ENCODE assay signal across 24 cellular contexts in the genomic region with DNA sequence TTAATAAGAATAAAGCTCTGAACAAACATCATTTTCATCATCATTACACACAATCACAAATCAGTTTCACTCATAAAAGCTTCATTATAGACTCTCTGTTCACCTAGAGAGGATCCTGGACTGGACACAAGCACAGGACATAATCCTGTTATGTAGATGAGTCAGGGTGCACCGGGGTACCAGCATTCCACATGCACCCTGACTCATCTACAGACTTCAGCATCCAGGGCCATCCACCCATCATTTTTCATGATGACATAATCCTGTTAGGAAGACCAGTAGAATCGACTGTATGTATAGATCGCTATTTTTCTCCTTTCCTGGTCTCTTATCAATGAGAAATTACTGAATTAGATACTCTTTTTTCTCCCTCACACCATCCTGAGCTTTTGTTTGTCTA.
DNase-seq lines count a peak whose midpoint lies in the region; ATAC-seq and TF ChIP-seq lines count a peak whose summit lies in the region.
"Had no signal": no experiment of that assay in that cellular context is flagged by ENCODE, and none has a peak within 500 bp of the region (broad histone marks: within the 10 kb centered on the region; RNA-seq: fewer than 3 reads in every experiment).

No MANE protein-coding gene starts in this region.

- TF ChIP-seq CTCF in PC-3 (conservative IDR thresholded peaks at IDR 0.05; ENCODE audit: low read depth, low read length) (no peak), mammary epithelial cell (conservative IDR thresholded peaks at IDR 0.05 in 1 of 2, IDR thresholded peaks at IDR 0.05 in 1 of 2; ENCODE audit: extremely low read depth in 1 of 2, insufficient read depth in 1 of 2, low read depth in 1 of 2, low read length in 2 of 2) (no peak), suprapubic skin (IDR thresholded peaks at IDR 0.05) (no peak)

- BruUV-seq in PC-3 (replicated peaks; lab: Mats Ljungman, UMichigan) (no TSS peak), mammary epithelial cell (replicated peaks; lab: Mats Ljungman, UMichigan) (no TSS peak)

- POLR2A ChIA-PET in PC-3 (lab: Charles Lee; ENCODE audit: unreplicated experiment), result no interaction called here

- no peak for TF ChIP-seq POLR2A in suprapubic skin (IDR thresholded peaks at IDR 0.05)

- no peaks in the 10 kb centered on the region for H3K36me3 ChIP-seq in PC-3 (ENCODE audit: low read depth, low read length)
- no peaks in the 10 kb centered on the region for H3K36me3 ChIP-seq in mammary epithelial cell (ENCODE audit: insufficient read depth, low read length)
- H3K36me3 ChIP-seq in suprapubic skin, result no peaks in the 10 kb centered on the region
- H3K36me3 ChIP-seq: BLaER1, HAP-1, heart right ventricle, ovary had no signal

- no peak for ATAC-seq in PC-3
- ATAC-seq: esophagus mucosa; heart right ventricle; naive thymus-derived CD8-positive, alpha-beta T cell; sciatic nerve had no signal

- dilution Hi-C loops in mammary epithelial cell (cut with HindIII; ENCODE audit: low sequenced_read_pairs), result no loop called here

- DNase-seq in GM03348 (ENCODE audit: low spot score), result peak; percentile 26
- peak; percentile 40 for DNase-seq in PC-3
- DNase-seq in mammary epithelial cell, result peak; percentile 75
- DNase-seq in kidney glomerular epithelial cell (lab: John Stamatoyannopoulos, UW), result peak; percentile 38
- no peak for DNase-seq in NCI-H69 (lab: John Stamatoyannopoulos, UW)
- no peak for DNase-seq in stimulated activated CD4-positive, alpha-beta T cell treated with anti-CD3 and anti-CD28 coated beads, Interleukin-4, amount 100 ng/mL, for 24 hours
- no peak for DNase-seq in suprapubic skin (ENCODE audit: low spot score in 2 of 2)
- DNase-seq in medulla oblongata (ENCODE audit: extremely low spot score), result no peak
- DNase-seq: activated CD4-positive, alpha-beta T cell treated with anti-CD3 and anti-CD28 coated beads, Interleukin-2, amount 50 U/mL, for 1 hour; activated gamma-delta T cell; amniotic stem cell; GF-D8; heart right ventricle; naive thymus-derived CD8-positive, alpha-beta T cell; NCI-H187; NCI-H2227 treated with DMSO at 0.1 percent for 48 hours; ovary; stimulated activated CD4-positive, alpha-beta T cell treated with anti-CD3 and anti-CD28 coated beads, Interleukin-1b, Interleukin-23, amount 100 ng/mL, for 48 hours; T-helper 1 cell had no signal

- TF ChIP-seq EP300 in suprapubic skin (IDR thresholded peaks at IDR 0.05), result no peak

- intact Hi-C loops in PC-3 (cut with micrococcal nuclease), result no loop called here
- intact Hi-C loops in mammary epithelial cell (cut with micrococcal nuclease), result no loop called here

- no peaks in the 10 kb centered on the region for H3K9me2 ChIP-seq in PC-3 (replicated peaks; ENCODE audit: low read length)

- no peaks in the 10 kb centered on the region for H4K20me1 ChIP-seq in PC-3 (ENCODE audit: low read length)
- H4K20me1 ChIP-seq in mammary epithelial cell (ENCODE audit: insufficient read depth, low read length), result no peaks in the 10 kb centered on the region
- H4K20me1 ChIP-seq: BLaER1 had no signal

- H3K4me3 ChIP-seq in PC-3 (ENCODE audit: low read length) (no peak overlapping the region), mammary epithelial cell (replicated peaks in 1 of 3; ENCODE audit: insufficient read depth in 1 of 3, low read depth in 2 of 3, low read length in 3 of 3) (no peak overlapping the region), suprapubic skin (no peak overlapping the region)
- H3K4me3 ChIP-seq: BLaER1, HAP-1, heart right ventricle, ovary had no signal

- no peaks in the 10 kb centered on the region for H3F3A ChIP-seq in PC-3 (ENCODE audit: low read length, unreplicated experiment)

- H3K4me1 ChIP-seq in PC-3 (ENCODE audit: insufficient read depth, low read length) (no peaks in the 10 kb centered on the region), mammary epithelial cell (ENCODE audit: insufficient read depth, low read length) (peaks cover 12% of the 10 kb centered on the region), suprapubic skin (no peaks in the 10 kb centered on the region)
- H3K4me1 ChIP-seq: BLaER1, heart right ventricle had no signal

- CTCF ChIA-PET in PC-3 (lab: Charles Lee) (no interaction called here), mammary epithelial cell (lab: Charles Lee; ENCODE audit: low non-redundant PET) (no interaction called here)

- H3K27ac ChIP-seq in PC-3 (ENCODE audit: low read length) (no peak overlapping the region), mammary epithelial cell (ENCODE audit: insufficient read depth, low read depth, low read length) (no peak overlapping the region), suprapubic skin (no peak overlapping the region)
- H3K27ac ChIP-seq: BLaER1, heart right ventricle, ovary, VCaP had no signal

- H3K4me2 ChIP-seq in PC-3 (ENCODE audit: low read length) (no peak overlapping the region), mammary epithelial cell (ENCODE audit: insufficient read depth, low read depth, low read length) (no peak overlapping the region)
- H3K4me2 ChIP-seq: BLaER1 had no signal

- H3K27me3 ChIP-seq in PC-3 (ENCODE audit: low read length) (no peaks in the 10 kb centered on the region), mammary epithelial cell (ENCODE audit: insufficient read depth, low read length) (no peaks in the 10 kb centered on the region), suprapubic skin (no peaks in the 10 kb centered on the region)
- H3K27me3 ChIP-seq: BLaER1, heart right ventricle, ovary had no signal

- no peaks in the 10 kb centered on the region for H3K9me3 ChIP-seq in PC-3 (ENCODE audit: low read length)
- no peaks in the 10 kb centered on the region for H3K9me3 ChIP-seq in mammary epithelial cell (replicated peaks; ENCODE audit: insufficient read depth, low read length)
- H3K9me3 ChIP-seq in suprapubic skin, result no peaks in the 10 kb centered on the region
- H3K9me3 ChIP-seq: BLaER1, HAP-1, heart right ventricle, ovary had no signal

- H3K9ac ChIP-seq in PC-3 (ENCODE audit: low read length), result no peak overlapping the region
- no peak overlapping the region for H3K9ac ChIP-seq in mammary epithelial cell (ENCODE audit: insufficient read depth, low read length)
- H3K9ac ChIP-seq: BLaER1 had no signal

- H3K79me2 ChIP-seq in PC-3 (ENCODE audit: low read length) (no peaks in the 10 kb centered on the region), mammary epithelial cell (ENCODE audit: insufficient read depth, low read length) (no peaks in the 10 kb centered on the region)

- no peak overlapping the region for H2AFZ ChIP-seq in PC-3 (ENCODE audit: low read length)
- H2AFZ ChIP-seq in mammary epithelial cell (ENCODE audit: low read depth, low read length), result no peak overlapping the region

- 62% methylated on average over 3 of the region's 3 CpGs for WGBS in mammary epithelial cell (ENCODE audit: low coverage, missing lambda C conversion rate)
- WGBS in suprapubic skin, result 82% methylated on average over 3 of the region's 3 CpGs

- in situ Hi-C loops in mammary epithelial cell (cut with MboI; ENCODE audit: low sequenced_read_pairs in 2 of 2), result no loop called here

Comparison
In these comparisons a context has a peak if more than half of its experiments do, and no peak if none do; other contexts are left out.
1. DNase-seq: peak in GM03348 (single experiment), PC-3 (single experiment), mammary epithelial cell (single experiment) and kidney glomerular epithelial cell (single experiment); none in NCI-H69 (single experiment), stimulated activated CD4-positive, alpha-beta T cell treated with anti-CD3 and anti-CD28 coated beads, Interleukin-4, amount 100 ng/mL, for 24 hours (single experiment), suprapubic skin (0 of 2) and medulla oblongata (single experiment).